Comparison of ENCODE assay signal across 8 cellular contexts in genomic region chr1:146036990-146037646, GRCh38. TPM values are rescaled to one million over a fixed set of nuclear protein-coding genes. Genes with fewer than 3 reads are reported as not detected.
DNase-seq lines count a peak whose midpoint lies in the region; ATAC-seq and TF ChIP-seq lines count a peak whose summit lies in the region.

No MANE protein-coding gene starts in this region.

- CTCF ChIA-PET in WTC11 (lab: Charles Lee), result interaction anchor here (0.6 to 5.3 kb wide), 10 partner anchors 17 to 192 kb away, joined by 3 to 25 read pairs (median 4); partner anchors contain the start of genes LIX1L, NUDT17 and PIAS3

- H3K9me3 Mint-ChIP-seq in WTC11, result no peaks in the 10 kb centered on the region

- H3K4me3 Mint-ChIP-seq in WTC11, result peak overlapping the region; percentile 100

- DNase-seq in DMS53 (lab: John Stamatoyannopoulos, UW) (peak; percentile 94), NCI-H2227 (lab: John Stamatoyannopoulos, UW; ENCODE audit: unreplicated experiment) (peak; percentile 92), WTC11 (ENCODE audit: low spot score) (peak; percentile 82), cardiac fibroblast (ENCODE audit: low read depth in 2 of 2) (peak; percentile 91 to 95), kidney epithelial cell (ENCODE audit: low read depth) (no peak)
- peak; percentile 59 to 71 for DNase-seq in stimulated activated CD4-positive, alpha-beta T cell treated with anti-CD3 and anti-CD28 coated beads, Interleukin-15, amount 100 ng/mL, for 1 hour (ENCODE audit: low read depth in 1 of 2, low spot score in 1 of 2)

- no peaks in the 10 kb centered on the region for H3K36me3 ChIP-seq in kidney epithelial cell (ENCODE audit: control insufficient read depth, insufficient read depth, low read length)

- no peaks in the 10 kb centered on the region for H3K36me3 Mint-ChIP-seq in WTC11

- H3K4me1 Mint-ChIP-seq in WTC11, result peaks cover 10% of the 10 kb centered on the region

- TF ChIP-seq CTCF in WTC11 (IDR thresholded peaks at IDR 0.05) (no peak), cardiac fibroblast (IDR thresholded peaks at IDR 0.05; ENCODE audit: low read depth, low read length) (no peak), kidney epithelial cell (IDR thresholded peaks at IDR 0.05; ENCODE audit: insufficient read depth, low read length, poor library complexity, severe bottlenecking) (no peak)

- POLR2A ChIA-PET in WTC11 (lab: Charles Lee), result interaction anchor here (0.5 to 6.0 kb wide), 5 partner anchors 13 to 178 kb away, joined by 3 to 62 read pairs (median 5); partner anchors contain the start of genes PIAS3 and RBM8A

- H3K4me3 ChIP-seq in cardiac fibroblast (replicated peaks in 1 of 2; ENCODE audit: low read depth in 2 of 2, low read length in 2 of 2) (peak overlapping the region; percentile 65 to 69), kidney epithelial cell (ENCODE audit: low read depth, low read length) (peak overlapping the region; percentile 66)

- H3K27me3 ChIP-seq in kidney epithelial cell (ENCODE audit: control insufficient read depth, insufficient read depth, low read length), result no peaks in the 10 kb centered on the region

- H3K27ac Mint-ChIP-seq in WTC11, result peak overlapping the region; percentile 78

- ATAC-seq in HG02678 (IDR thresholded peaks at IDR 0.05; ENCODE audit: unreplicated experiment) (peak; percentile 32), WTC11 (peak; percentile 16), HG02973 (IDR thresholded peaks at IDR 0.05; ENCODE audit: unreplicated experiment) (no peak)

- H3K27me3 Mint-ChIP-seq in WTC11 (ENCODE audit: low read depth), result peaks cover 4% of the 10 kb centered on the region; the same call in 1 of the 2 replicates

TF ChIP-seq in WTC11, 78 proteins besides CTCF, POLR2A, EP300 and RAD21:
- TF ChIP-seq FOXK1 (CRISPR knock-in tag; IDR thresholded peaks at IDR 0.05), result 0 out of 2 replicates have a peak, but pooled peaks have one; percentile 9
- 0 out of 2 replicates have a peak, but pooled peaks have one; percentile 26 for TF ChIP-seq FOXP4 (CRISPR knock-in tag; IDR thresholded peaks at IDR 0.05)
- TF ChIP-seq TEAD1 (CRISPR knock-in tag; IDR thresholded peaks at IDR 0.05), result 0 out of 2 replicates have a peak, but pooled peaks have one; percentile 46
- no peak for TF ChIP-seq CBFB (CRISPR knock-in tag; IDR thresholded peaks at IDR 0.05; ENCODE audit: low read depth)
- TF ChIP-seq ZMAT4 (CRISPR knock-in tag; IDR thresholded peaks at IDR 0.05), result no peak
- peak; percentile 58 for TF ChIP-seq HMGXB4 (CRISPR knock-in tag; IDR thresholded peaks at IDR 0.05)
- no peak for TF ChIP-seq SMAD4 (CRISPR knock-in tag; IDR thresholded peaks at IDR 0.05)
- TF ChIP-seq NFE2L1 (CRISPR knock-in tag; IDR thresholded peaks at IDR 0.05), result no peak
- peak; percentile 66; the same call in 1 of the 2 replicates for TF ChIP-seq ETV6 (CRISPR knock-in tag; IDR thresholded peaks at IDR 0.05)

RNA-seq across cellular contexts. Expression of gene HJV, which starts 15.6 kb away (rescaled TPM):
- total RNA-seq in WTC11 (2021), result 0.23 to 0.50 TPM (median 0.31 TPM) in 3 replicates
- not detected in 2 replicates for total RNA-seq in kidney epithelial cell

RNA-seq across cellular contexts. Expression of gene TXNIP, which starts 40.7 kb away (rescaled TPM):
- total RNA-seq in WTC11 (2021) (56.7 to 76.8 TPM (median 73.8 TPM) in 3 replicates), kidney epithelial cell (14.7 and 19.0 TPM in 2 replicates)
